Comparison of ENCODE assay signal across 10 cellular contexts in genomic region chr18:28178720-28179119, GRCh38. TPM values are rescaled to one million over a fixed set of nuclear protein-coding genes. Genes with fewer than 3 reads are reported as not detected.
DNase-seq lines count a peak whose midpoint lies in the region; ATAC-seq and TF ChIP-seq lines count a peak whose summit lies in the region.
"Had no signal": no experiment of that assay in that cellular context is flagged by ENCODE, and none has a peak within 500 bp of the region (broad histone marks: within the 10 kb centered on the region; RNA-seq: fewer than 3 reads in every experiment).

No MANE protein-coding gene starts in this region.

- peak overlapping the region; percentile 14; the same call in 1 of the 2 replicates for H3K27ac ChIP-seq in PC-3 (ENCODE audit: low read length)
- H3K27ac ChIP-seq: prostate gland had no signal

- H3K4me3 ChIP-seq in PC-3 (ENCODE audit: low read length): peak overlapping the region; percentile 86

- DNase-seq in NCI-H748 (lab: John Stamatoyannopoulos, UW; ENCODE audit: unreplicated experiment): peak; percentile 35
- no peak for DNase-seq in NCI-H748 treated with DMSO at 0.1 percent for 48 hours (lab: John Stamatoyannopoulos, UW)
- peak; percentile 61 for DNase-seq in PC-3
- DNase-seq in glomerular visceral epithelial cell (ENCODE audit: extremely low spot score): peak; percentile 55
- peak; percentile 72 for DNase-seq in renal cortical epithelial cell (ENCODE audit: low read depth)

- no peak for TF ChIP-seq CTCF in PC-3 (conservative IDR thresholded peaks at IDR 0.05; ENCODE audit: low read depth, low read length)

- peak overlapping the region; percentile 87 for H2AFZ ChIP-seq in PC-3 (ENCODE audit: low read length)

- no peak overlapping the region for H3K9ac ChIP-seq in PC-3 (ENCODE audit: low read length)

- CTCF ChIA-PET in PC-3 (lab: Charles Lee): interaction anchor here (0.7 to 1.0 kb wide), 2 partner anchors 9 to 105 kb away, joined by 3 to 4 read pairs; no protein-coding TSS in a partner anchor

- peaks cover 35% of the 10 kb centered on the region for H3K79me2 ChIP-seq in PC-3 (ENCODE audit: low read length)

- no peaks in the 10 kb centered on the region for H3K36me3 ChIP-seq in PC-3 (ENCODE audit: low read depth, low read length)
- H3K36me3 ChIP-seq: prostate gland had no signal

- H3K9me3 ChIP-seq in PC-3 (ENCODE audit: low read length): no peaks in the 10 kb centered on the region
- H3K9me3 ChIP-seq: prostate gland had no signal

- POLR2A ChIA-PET in PC-3 (lab: Charles Lee; ENCODE audit: unreplicated experiment): no interaction called here

- ATAC-seq in PC-3 (no peak), HG03095 (IDR thresholded peaks at IDR 0.05; ENCODE audit: unreplicated experiment) (no peak), HG03520 (IDR thresholded peaks at IDR 0.05; ENCODE audit: unreplicated experiment) (no peak), HG03139 (IDR thresholded peaks at IDR 0.05; ENCODE audit: unreplicated experiment) (no peak)
- ATAC-seq: stimulated activated memory B cell treated with anti-CD40 and anti-IgM and Interleukin-4, amounts not matched to agents 10 μg/mL and 1 μg/mL and 100 μg/mL, for 72 hours had no signal

- BruUV-seq in PC-3 (replicated peaks; lab: Mats Ljungman, UMichigan): no TSS peak

- peak overlapping the region; percentile 94 for H3K4me2 ChIP-seq in PC-3 (ENCODE audit: low read length)

- peaks cover 60% of the 10 kb centered on the region for H3K4me1 ChIP-seq in PC-3 (ENCODE audit: insufficient read depth, low read length)
- H3K4me1 ChIP-seq: prostate gland had no signal

- H3K9me2 ChIP-seq in PC-3 (replicated peaks; ENCODE audit: low read length): no peaks in the 10 kb centered on the region

- H3K27me3 ChIP-seq in PC-3 (ENCODE audit: low read length): no peaks in the 10 kb centered on the region

- 0 out of 2 replicates have a peak, but pooled peaks cover 7% of the 10 kb centered on the region for H4K20me1 ChIP-seq in PC-3 (ENCODE audit: low read length)

- H3F3A ChIP-seq in PC-3 (ENCODE audit: low read length, unreplicated experiment): no peaks in the 10 kb centered on the region

- intact Hi-C loops in PC-3 (cut with micrococcal nuclease): loop anchor here (2.0 to 10.0 kb wide), 9 partner anchors 159 to 976 kb away; no protein-coding TSS in a partner anchor

RNA-seq across cellular contexts. Expression of gene CDH2, which starts 1.8 kb away (rescaled TPM):
- 34.0 and 39.2 TPM in 2 replicates for total RNA-seq in PC-3 (2014; rRNA removed)
- total RNA-seq in renal cortical epithelial cell: 106 and 137 TPM in 2 replicates
